ENCODE assay signal across 1 cellular context in genomic region chr5:72378636-72379289, GRCh38.
TF ChIP-seq lines count a peak whose summit lies in the region.

No MANE protein-coding gene starts in this region.

TF ChIP-seq in HCT116, 20 proteins besides CTCF, POLR2A, EP300 and RAD21 (continued from another document):
- TF ChIP-seq, protein P1, sequence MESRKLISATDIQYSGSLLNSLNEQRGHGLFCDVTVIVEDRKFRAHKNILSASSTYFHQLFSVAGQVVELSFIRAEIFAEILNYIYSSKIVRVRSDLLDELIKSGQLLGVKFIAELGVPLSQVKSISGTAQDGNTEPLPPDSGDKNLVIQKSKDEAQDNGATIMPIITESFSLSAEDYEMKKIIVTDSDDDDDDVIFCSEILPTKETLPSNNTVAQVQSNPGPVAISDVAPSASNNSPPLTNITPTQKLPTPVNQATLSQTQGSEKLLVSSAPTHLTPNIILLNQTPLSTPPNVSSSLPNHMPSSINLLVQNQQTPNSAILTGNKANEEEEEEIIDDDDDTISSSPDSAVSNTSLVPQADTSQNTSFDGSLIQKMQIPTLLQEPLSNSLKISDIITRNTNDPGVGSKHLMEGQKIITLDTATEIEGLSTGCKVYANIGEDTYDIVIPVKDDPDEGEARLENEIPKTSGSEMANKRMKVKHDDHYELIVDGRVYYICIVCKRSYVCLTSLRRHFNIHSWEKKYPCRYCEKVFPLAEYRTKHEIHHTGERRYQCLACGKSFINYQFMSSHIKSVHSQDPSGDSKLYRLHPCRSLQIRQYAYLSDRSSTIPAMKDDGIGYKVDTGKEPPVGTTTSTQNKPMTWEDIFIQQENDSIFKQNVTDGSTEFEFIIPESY (IDR thresholded peaks at IDR 0.05; ENCODE audit: extremely low read depth, insufficient replicate concordance, low read length), result no peak
- TF ChIP-seq, protein P2, sequence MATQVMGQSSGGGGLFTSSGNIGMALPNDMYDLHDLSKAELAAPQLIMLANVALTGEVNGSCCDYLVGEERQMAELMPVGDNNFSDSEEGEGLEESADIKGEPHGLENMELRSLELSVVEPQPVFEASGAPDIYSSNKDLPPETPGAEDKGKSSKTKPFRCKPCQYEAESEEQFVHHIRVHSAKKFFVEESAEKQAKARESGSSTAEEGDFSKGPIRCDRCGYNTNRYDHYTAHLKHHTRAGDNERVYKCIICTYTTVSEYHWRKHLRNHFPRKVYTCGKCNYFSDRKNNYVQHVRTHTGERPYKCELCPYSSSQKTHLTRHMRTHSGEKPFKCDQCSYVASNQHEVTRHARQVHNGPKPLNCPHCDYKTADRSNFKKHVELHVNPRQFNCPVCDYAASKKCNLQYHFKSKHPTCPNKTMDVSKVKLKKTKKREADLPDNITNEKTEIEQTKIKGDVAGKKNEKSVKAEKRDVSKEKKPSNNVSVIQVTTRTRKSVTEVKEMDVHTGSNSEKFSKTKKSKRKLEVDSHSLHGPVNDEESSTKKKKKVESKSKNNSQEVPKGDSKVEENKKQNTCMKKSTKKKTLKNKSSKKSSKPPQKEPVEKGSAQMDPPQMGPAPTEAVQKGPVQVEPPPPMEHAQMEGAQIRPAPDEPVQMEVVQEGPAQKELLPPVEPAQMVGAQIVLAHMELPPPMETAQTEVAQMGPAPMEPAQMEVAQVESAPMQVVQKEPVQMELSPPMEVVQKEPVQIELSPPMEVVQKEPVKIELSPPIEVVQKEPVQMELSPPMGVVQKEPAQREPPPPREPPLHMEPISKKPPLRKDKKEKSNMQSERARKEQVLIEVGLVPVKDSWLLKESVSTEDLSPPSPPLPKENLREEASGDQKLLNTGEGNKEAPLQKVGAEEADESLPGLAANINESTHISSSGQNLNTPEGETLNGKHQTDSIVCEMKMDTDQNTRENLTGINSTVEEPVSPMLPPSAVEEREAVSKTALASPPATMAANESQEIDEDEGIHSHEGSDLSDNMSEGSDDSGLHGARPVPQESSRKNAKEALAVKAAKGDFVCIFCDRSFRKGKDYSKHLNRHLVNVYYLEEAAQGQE (IDR thresholded peaks at IDR 0.05; ENCODE audit: low read depth), result no peak
- TF ChIP-seq EGR1 (IDR thresholded peaks at IDR 0.05; ENCODE audit: low read depth), result no peak
- no peak for TF ChIP-seq ATF3 (IDR thresholded peaks at IDR 0.05)
- no peak for TF ChIP-seq ZNF274 (IDR thresholded peaks at IDR 0.05; ENCODE audit: low read depth, low read length)
